36 cellular contexts compared by ENCODE assay signal in the genomic region with DNA sequence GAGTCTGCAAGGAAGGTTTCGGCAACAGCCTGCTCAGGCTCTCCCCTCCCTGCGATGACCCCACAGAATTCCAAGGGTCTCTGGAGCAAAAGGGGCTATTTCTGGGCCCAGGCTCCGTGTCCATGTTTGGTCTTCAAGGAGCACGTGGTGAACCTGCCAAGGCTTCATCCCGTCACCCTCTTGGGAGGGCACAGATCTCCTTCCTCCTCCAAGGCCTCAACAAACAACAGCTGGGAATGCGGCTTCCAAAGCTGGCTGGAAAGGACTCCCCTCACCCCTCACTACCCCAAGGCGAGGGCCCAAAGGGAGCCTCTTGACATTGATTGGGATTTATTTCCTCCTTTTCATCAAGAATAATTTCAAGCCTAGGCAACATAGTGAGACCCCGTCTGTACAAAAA. TPM values are rescaled to one million over a fixed set of nuclear protein-coding genes. Genes with fewer than 3 reads are reported as not detected.
"Had no signal": no experiment of that assay in that cellular context is flagged by ENCODE, and none has a peak within 500 bp of the region (broad histone marks: within the 10 kb centered on the region; RNA-seq: fewer than 3 reads in every experiment).

No MANE protein-coding gene starts in this region.

- DNase-seq: dermis blood vessel endothelial cell; effector memory CD4-positive, alpha-beta T cell; foreskin keratinocyte; heart left ventricle; kidney; naive thymus-derived CD4-positive, alpha-beta T cell; nucleus accumbens; psoas muscle; right cardiac atrium; small intestine; stimulated activated CD4-positive, alpha-beta T cell treated with anti-CD3 and anti-CD28 coated beads, Interleukin-12 subunit alpha, Interleukin-12 subunit beta, amount 100 ng/mL, for 4 hours; stimulated activated CD4-positive, alpha-beta T cell treated with anti-CD3 and anti-CD28 coated beads, Interleukin-1b, Interleukin-23, amount 100 ng/mL, for 48 hours; stimulated activated CD4-positive, alpha-beta T cell treated with anti-CD3 and anti-CD28 coated beads, Interleukin-4, amount 100 ng/mL, for 1 hour; stimulated activated naive CD4-positive, alpha-beta T cell treated with Interleukin-2 at 50 U/mL for 16 hours; stomach; tibial artery had no signal

- H3K4me3 Mint-ChIP-seq: memory B cell; naive thymus-derived CD4-positive, alpha-beta T cell; nephron; stimulated activated effector memory CD8-positive, alpha-beta T cell treated with anti-CD3 and anti-CD28 coated beads, Interleukin-12 subunit alpha, Interleukin-12 subunit beta, amount 100 ng/mL, for 72 hours; type B pancreatic cell had no signal

- H3K27me3 ChIP-seq: foreskin keratinocyte, gastroesophageal sphincter, heart left ventricle, hepatocyte, stomach, tibial artery had no signal

- H3K4me3 ChIP-seq: coronary artery, esophagus muscularis mucosa, gastroesophageal sphincter, heart left ventricle, hepatocyte, lung, psoas muscle, stomach, tibial artery had no signal

- H3K79me2 ChIP-seq: hepatocyte had no signal

- H2AFZ ChIP-seq: hepatocyte had no signal

- H3K9me3 Mint-ChIP-seq: memory B cell; naive thymus-derived CD4-positive, alpha-beta T cell; nephron; stimulated activated effector memory CD8-positive, alpha-beta T cell treated with anti-CD3 and anti-CD28 coated beads, Interleukin-12 subunit alpha, Interleukin-12 subunit beta, amount 100 ng/mL, for 72 hours; type B pancreatic cell had no signal

- H3K27ac ChIP-seq: coronary artery, esophagus muscularis mucosa, foreskin keratinocyte, gastroesophageal sphincter, heart left ventricle, hepatocyte, psoas muscle, stomach had no signal

- FAIRE-seq: endothelial cell of umbilical vein, kidney, small intestine, urothelium cell line had no signal

- H3K27ac Mint-ChIP-seq: memory B cell; naive thymus-derived CD4-positive, alpha-beta T cell; nephron; stimulated activated effector memory CD8-positive, alpha-beta T cell treated with anti-CD3 and anti-CD28 coated beads, Interleukin-12 subunit alpha, Interleukin-12 subunit beta, amount 100 ng/mL, for 72 hours; type B pancreatic cell had no signal

- H3K27me3 Mint-ChIP-seq: naive thymus-derived CD4-positive, alpha-beta T cell had no signal

- H3K4me1 ChIP-seq: esophagus muscularis mucosa, gastroesophageal sphincter, heart left ventricle, psoas muscle had no signal

- H3K36me3 Mint-ChIP-seq: memory B cell; naive thymus-derived CD4-positive, alpha-beta T cell; stimulated activated effector memory CD8-positive, alpha-beta T cell treated with anti-CD3 and anti-CD28 coated beads, Interleukin-12 subunit alpha, Interleukin-12 subunit beta, amount 100 ng/mL, for 72 hours; type B pancreatic cell had no signal

- H3K36me3 ChIP-seq: esophagus muscularis mucosa, gastroesophageal sphincter, heart left ventricle, stomach, tibial artery had no signal

- H3K4me2 ChIP-seq: hepatocyte had no signal

- ATAC-seq: foreskin keratinocyte; gastroesophageal sphincter; heart left ventricle; left lobe of liver; naive thymus-derived CD4-positive, alpha-beta T cell; psoas muscle; right cardiac atrium; stimulated activated effector memory CD8-positive, alpha-beta T cell treated with anti-CD3 and anti-CD28 coated beads, Interleukin-12 subunit alpha, Interleukin-12 subunit beta, amount 100 ng/mL, for 72 hours had no signal

- H3K9me3 ChIP-seq: esophagus muscularis mucosa, gastroesophageal sphincter, heart left ventricle, psoas muscle, stomach, tibial artery had no signal

RNA-seq across cellular contexts. Expression of gene KPNA7, which starts 14.0 kb away (rescaled TPM):
- total RNA-seq: dermis blood vessel endothelial cell; endothelial cell of umbilical vein; epithelial cell of proximal tubule; esophagus muscularis mucosa; fibroblast of lung; foreskin keratinocyte; heart left ventricle; kidney; mononuclear cell; naive thymus-derived CD4-positive, alpha-beta T cell; osteocyte; psoas muscle; renal cortical epithelial cell; right cardiac atrium; subcutaneous adipose tissue; temporal lobe had no signal
- polyA plus RNA-seq: endothelial cell of umbilical vein; fibroblast of lung; heart left ventricle; naive thymus-derived CD4-positive, alpha-beta T cell; psoas muscle; right cardiac atrium had no signal

RNA-seq across cellular contexts. Expression of gene MYH16, which starts 50.8 kb away (rescaled TPM):
- total RNA-seq: dermis blood vessel endothelial cell; esophagus muscularis mucosa; fibroblast of lung; gastroesophageal sphincter; heart left ventricle; kidney; left lobe of liver; liver; lung; mononuclear cell; naive thymus-derived CD4-positive, alpha-beta T cell; osteocyte; psoas muscle; right cardiac atrium; subcutaneous adipose tissue; temporal lobe had no signal
- polyA plus RNA-seq: fibroblast of lung; heart left ventricle; hepatocyte; liver; naive thymus-derived CD4-positive, alpha-beta T cell; psoas muscle; right cardiac atrium had no signal
